13 cellular contexts compared by ENCODE assay signal in genomic region chr6:115908906-115909559, GRCh38.
"Had no signal": no experiment of that assay in that cellular context is flagged by ENCODE, and none has a peak within 500 bp of the region (broad histone marks: within the 10 kb centered on the region; RNA-seq: fewer than 3 reads in every experiment).

No MANE protein-coding gene starts in this region.

- H3K9me3 ChIP-seq: ovary, suprapubic skin, upper lobe of right lung had no signal

- DNase-seq: activated CD4-positive, alpha-beta T cell treated with anti-CD3 and anti-CD28 coated beads, Interleukin-2, amount 10 ng/mL, durations not matched to agents 7 days and 5 days; activated CD4-positive, CD25-positive, alpha-beta regulatory T cell; dermis blood vessel endothelial cell; hippocampal formation; kidney glomerular epithelial cell; ovary; stimulated activated CD4-positive, alpha-beta T cell treated with anti-CD3 and anti-CD28 coated beads, Interleukin-2, amount 100 ng/mL, for 48 hours; stimulated activated naive CD4-positive, alpha-beta T cell treated with Interleukin-2 at 50 U/mL for 16 hours; upper lobe of right lung had no signal

- H3K4me2 ChIP-seq: neural progenitor cell had no signal

- H2AFZ ChIP-seq: neural progenitor cell had no signal

- ATAC-seq: upper lobe of right lung had no signal

- H3K27ac ChIP-seq: neural progenitor cell, ovary, suprapubic skin, upper lobe of right lung had no signal

- H3K4me1 ChIP-seq: suprapubic skin, upper lobe of right lung had no signal

- H3K4me1 Mint-ChIP-seq: activated CD4-positive, alpha-beta T cell treated with anti-CD3 and anti-CD28 coated beads, Interleukin-2, amount 10 ng/mL, durations not matched to agents 7 days and 5 days; activated naive CD4-positive, alpha-beta T cell treated with anti-CD3 and anti-CD28 coated beads, Interleukin-2, amount 50 U/mL, for 24 hours had no signal

- H3K27me3 ChIP-seq: neural progenitor cell, ovary, suprapubic skin, upper lobe of right lung had no signal

- H3K9ac ChIP-seq: neural progenitor cell had no signal

- H3K9me3 Mint-ChIP-seq: activated CD4-positive, alpha-beta T cell treated with anti-CD3 and anti-CD28 coated beads, Interleukin-2, amount 10 ng/mL, durations not matched to agents 7 days and 5 days; activated naive CD4-positive, alpha-beta T cell treated with anti-CD3 and anti-CD28 coated beads, Interleukin-2, amount 50 U/mL, for 24 hours; mesothelial cell of epicardium; neural progenitor cell had no signal

- H3K4me3 ChIP-seq: neural progenitor cell, ovary, suprapubic skin, upper lobe of right lung had no signal

- H3K27ac Mint-ChIP-seq: activated CD4-positive, alpha-beta T cell treated with anti-CD3 and anti-CD28 coated beads, Interleukin-2, amount 10 ng/mL, durations not matched to agents 7 days and 5 days; activated naive CD4-positive, alpha-beta T cell treated with anti-CD3 and anti-CD28 coated beads, Interleukin-2, amount 50 U/mL, for 24 hours; mesothelial cell of epicardium; neural progenitor cell had no signal

- H3K36me3 Mint-ChIP-seq: activated naive CD4-positive, alpha-beta T cell treated with anti-CD3 and anti-CD28 coated beads, Interleukin-2, amount 50 U/mL, for 24 hours; mesothelial cell of epicardium; neural progenitor cell had no signal

- H3K4me3 Mint-ChIP-seq: activated CD4-positive, alpha-beta T cell treated with anti-CD3 and anti-CD28 coated beads, Interleukin-2, amount 10 ng/mL, durations not matched to agents 7 days and 5 days; activated naive CD4-positive, alpha-beta T cell treated with anti-CD3 and anti-CD28 coated beads, Interleukin-2, amount 50 U/mL, for 24 hours; mesothelial cell of epicardium; neural progenitor cell had no signal

- H3K36me3 ChIP-seq: neural progenitor cell, ovary, suprapubic skin, upper lobe of right lung had no signal
